In the genomic region with DNA sequence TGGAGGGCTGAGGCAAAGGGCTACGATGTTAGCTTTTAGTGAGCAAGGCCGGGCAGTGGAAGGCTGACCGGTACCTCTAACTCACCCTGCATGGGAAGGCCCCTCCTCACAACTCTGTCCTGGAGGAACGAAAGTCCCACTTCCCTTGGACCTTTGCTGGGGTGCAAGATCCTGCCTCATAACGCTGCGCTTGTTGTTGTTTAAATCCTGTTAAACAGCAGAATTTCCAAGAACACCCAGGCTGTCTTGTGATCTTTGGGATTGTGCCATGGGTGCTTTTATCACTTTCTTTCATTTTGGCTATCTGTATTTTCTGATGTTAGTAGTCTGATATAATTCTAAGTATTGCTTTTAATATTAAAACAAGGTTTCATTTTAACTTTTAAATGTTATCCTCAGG, we compare ENCODE assay signal across 19 cellular contexts.
DNase-seq lines count a peak whose midpoint lies in the region; ATAC-seq, FAIRE-seq and TF ChIP-seq lines count a peak whose summit lies in the region.
"Had no signal": no experiment of that assay in that cellular context is flagged by ENCODE, and none has a peak within 500 bp of the region (broad histone marks: within the 10 kb centered on the region; RNA-seq: fewer than 3 reads in every experiment).

No MANE protein-coding gene starts in this region.

- DNase-seq in HT1080 (ENCODE audit: low read depth) (peak; percentile 11), cardiac fibroblast (ENCODE audit: low read depth in 2 of 2) (peak; percentile 48 to 50), kidney (no peak), neural progenitor cell (ENCODE audit: low spot score) (no peak), NCI-H69 (lab: John Stamatoyannopoulos, UW) (no peak), erythroblast (lab: John Stamatoyannopoulos, UW) (no peak)
- DNase-seq: activated CD8-positive, alpha-beta memory T cell treated with anti-CD3 and anti-CD28 coated beads, Interleukin-2, amount 10 ng/mL, durations not matched to agents 7 days and 5 days; activated naive CD4-positive, alpha-beta T cell treated with anti-CD3 and anti-CD28 coated beads, Interleukin-2, amount 10 ng/mL, durations not matched to agents 7 days and 5 days; DMS79; NCI-H1436 treated with DMSO at 0.1 percent for 48 hours; psoas muscle; stimulated activated CD4-positive, alpha-beta T cell treated with anti-CD3 and anti-CD28 coated beads, Interleukin-4, amount 100 ng/mL, for 24 hours had no signal

- intact Hi-C loops in kidney (cut with DNase I): no loop called here

- ATAC-seq in GM19328 (IDR thresholded peaks at IDR 0.05; ENCODE audit: unreplicated experiment): no peak
- ATAC-seq: activated CD8-positive, alpha-beta memory T cell treated with anti-CD3 and anti-CD28 coated beads, Interleukin-2, amount 10 ng/mL, durations not matched to agents 7 days and 5 days; K562; stimulated activated effector memory CD8-positive, alpha-beta T cell treated with anti-CD3 and anti-CD28 coated beads, Interleukin-12 subunit alpha, Interleukin-12 subunit beta, amount 100 ng/mL, for 72 hours had no signal

- no peak for TF ChIP-seq CTCF in cardiac fibroblast (IDR thresholded peaks at IDR 0.05; ENCODE audit: low read depth, low read length)
- no peak for TF ChIP-seq CTCF in kidney (IDR thresholded peaks at IDR 0.05; ENCODE audit: borderline replicate concordance, extremely low read depth, insufficient read depth)
- no peak for TF ChIP-seq CTCF in neural progenitor cell (IDR thresholded peaks at IDR 0.05)

- H3K27ac ChIP-seq in kidney (ENCODE audit: low read depth in 2 of 2, low read length in 2 of 2) (peak overlapping the region; percentile 45 to 79), subcutaneous abdominal adipose tissue (ENCODE audit: low read depth, low read length) (peak overlapping the region; percentile 45), neural progenitor cell (no peak overlapping the region)
- H3K27ac ChIP-seq: BLaER1 treated with 17β-estradiol and CSF1 and Interleukin-3, amounts not matched to agents 10 nM and 100 nM had no signal

- no peak overlapping the region for H3K4me2 ChIP-seq in neural progenitor cell
- H3K4me2 ChIP-seq: BLaER1 treated with 17β-estradiol and CSF1 and Interleukin-3, amounts not matched to agents 10 nM and 100 nM had no signal

- H3K9me3 ChIP-seq in kidney (ENCODE audit: control insufficient read depth in 1 of 2, low read length in 2 of 2) (no peaks in the 10 kb centered on the region), subcutaneous abdominal adipose tissue (ENCODE audit: control insufficient read depth in 5 of 5, low read length in 5 of 5) (no peaks in the 10 kb centered on the region), neural progenitor cell (ENCODE audit: low read depth) (no peaks in the 10 kb centered on the region)
- H3K9me3 ChIP-seq: BLaER1 treated with 17β-estradiol and CSF1 and Interleukin-3, amounts not matched to agents 10 nM and 100 nM; mucosa of descending colon; psoas muscle had no signal

- H3K4me3 Mint-ChIP-seq in neural progenitor cell: no peak overlapping the region
- H3K4me3 Mint-ChIP-seq: activated CD8-positive, alpha-beta memory T cell treated with anti-CD3 and anti-CD28 coated beads, Interleukin-2, amount 10 ng/mL, durations not matched to agents 7 days and 5 days; activated naive CD4-positive, alpha-beta T cell treated with anti-CD3 and anti-CD28 coated beads, Interleukin-2, amount 10 ng/mL, durations not matched to agents 7 days and 5 days; stimulated activated effector memory CD8-positive, alpha-beta T cell treated with anti-CD3 and anti-CD28 coated beads, Interleukin-12 subunit alpha, Interleukin-12 subunit beta, amount 100 ng/mL, for 72 hours had no signal

- no peaks in the 10 kb centered on the region for H3K36me3 ChIP-seq in kidney (ENCODE audit: control insufficient read depth in 1 of 2, insufficient read depth in 2 of 2, low read length in 2 of 2)
- H3K36me3 ChIP-seq in subcutaneous abdominal adipose tissue (ENCODE audit: control insufficient read depth in 5 of 5, insufficient read depth in 5 of 5, low read length in 5 of 5): no peaks in the 10 kb centered on the region
- H3K36me3 ChIP-seq in neural progenitor cell: no peaks in the 10 kb centered on the region
- H3K36me3 ChIP-seq: BLaER1 treated with 17β-estradiol and CSF1 and Interleukin-3, amounts not matched to agents 10 nM and 100 nM had no signal

- no peak for TF ChIP-seq POLR2A in erythroblast (IDR thresholded peaks at IDR 0.05; ENCODE audit: low read length)

- H3K9me3 Mint-ChIP-seq in neural progenitor cell: no peaks in the 10 kb centered on the region
- H3K9me3 Mint-ChIP-seq: activated naive CD4-positive, alpha-beta T cell treated with anti-CD3 and anti-CD28 coated beads, Interleukin-2, amount 10 ng/mL, durations not matched to agents 7 days and 5 days; stimulated activated effector memory CD8-positive, alpha-beta T cell treated with anti-CD3 and anti-CD28 coated beads, Interleukin-12 subunit alpha, Interleukin-12 subunit beta, amount 100 ng/mL, for 72 hours had no signal

- FAIRE-seq in kidney (lab: Jason Lieb, UNC): no peak
- FAIRE-seq: K562, TTC549 had no signal

- H3K4me3 ChIP-seq in cardiac fibroblast (replicated peaks in 1 of 2; ENCODE audit: low read depth in 2 of 2, low read length in 2 of 2): no peak overlapping the region
- peak overlapping the region; percentile 26 to 28 for H3K4me3 ChIP-seq in kidney (ENCODE audit: low read length in 2 of 2)
- H3K4me3 ChIP-seq in subcutaneous abdominal adipose tissue (ENCODE audit: low read depth in 1 of 5, low read length in 5 of 5): peak overlapping the region in 4 of 5 donors; percentile 12 to 30 (median 22)
- no peak overlapping the region for H3K4me3 ChIP-seq in neural progenitor cell
- H3K4me3 ChIP-seq: BLaER1 treated with 17β-estradiol and CSF1 and Interleukin-3, amounts not matched to agents 10 nM and 100 nM; K562; mucosa of descending colon; psoas muscle had no signal

- peaks cover 11 to 23% of the 10 kb centered on the region in 2 donors for H3K4me1 ChIP-seq in kidney (ENCODE audit: control insufficient read depth in 1 of 2, insufficient read depth in 1 of 2, low read depth in 1 of 2, low read length in 2 of 2)
- H3K4me1 ChIP-seq in subcutaneous abdominal adipose tissue (ENCODE audit: control insufficient read depth in 5 of 5, insufficient read depth in 5 of 5, low read length in 5 of 5): peaks cover 8 to 22% (median 20%) of the 10 kb centered on the region in 5 donors
- peaks cover 15% of the 10 kb centered on the region for H3K4me1 ChIP-seq in neural progenitor cell

- no peaks in the 10 kb centered on the region for H4K20me1 ChIP-seq in neural progenitor cell (ENCODE audit: low read depth)
- H4K20me1 ChIP-seq: BLaER1 treated with 17β-estradiol and CSF1 and Interleukin-3, amounts not matched to agents 10 nM and 100 nM had no signal

- peaks cover 3% of the 10 kb centered on the region for H3K27me3 Mint-ChIP-seq in neural progenitor cell (ENCODE audit: insufficient read depth, low read depth)

- no peaks in the 10 kb centered on the region for H3K36me3 Mint-ChIP-seq in neural progenitor cell
- H3K36me3 Mint-ChIP-seq: activated CD8-positive, alpha-beta memory T cell treated with anti-CD3 and anti-CD28 coated beads, Interleukin-2, amount 10 ng/mL, durations not matched to agents 7 days and 5 days; activated naive CD4-positive, alpha-beta T cell treated with anti-CD3 and anti-CD28 coated beads, Interleukin-2, amount 10 ng/mL, durations not matched to agents 7 days and 5 days; stimulated activated effector memory CD8-positive, alpha-beta T cell treated with anti-CD3 and anti-CD28 coated beads, Interleukin-12 subunit alpha, Interleukin-12 subunit beta, amount 100 ng/mL, for 72 hours had no signal

- no peaks in the 10 kb centered on the region for H3F3A ChIP-seq in neural progenitor cell (ENCODE audit: low read depth)

- H3K9ac ChIP-seq in kidney (ENCODE audit: low read length in 2 of 2) (no peak overlapping the region), subcutaneous abdominal adipose tissue (ENCODE audit: low read length in 5 of 5) (peak overlapping the region in 1 of 5 donors; percentile 24), neural progenitor cell (no peak overlapping the region)
- H3K9ac ChIP-seq: BLaER1 treated with 17β-estradiol and CSF1 and Interleukin-3, amounts not matched to agents 10 nM and 100 nM had no signal

- H3K27me3 ChIP-seq in subcutaneous abdominal adipose tissue (ENCODE audit: control insufficient read depth in 5 of 5, insufficient read depth in 4 of 5, low read length in 5 of 5) (no peaks in the 10 kb centered on the region), neural progenitor cell (no peaks in the 10 kb centered on the region)
- H3K27me3 ChIP-seq: BLaER1 treated with 17β-estradiol and CSF1 and Interleukin-3, amounts not matched to agents 10 nM and 100 nM had no signal

- no peak overlapping the region for H2AFZ ChIP-seq in neural progenitor cell (replicated peaks)

- peaks cover 11% of the 10 kb centered on the region for H3K4me1 Mint-ChIP-seq in neural progenitor cell
- H3K4me1 Mint-ChIP-seq: activated CD8-positive, alpha-beta memory T cell treated with anti-CD3 and anti-CD28 coated beads, Interleukin-2, amount 10 ng/mL, durations not matched to agents 7 days and 5 days; activated naive CD4-positive, alpha-beta T cell treated with anti-CD3 and anti-CD28 coated beads, Interleukin-2, amount 10 ng/mL, durations not matched to agents 7 days and 5 days; stimulated activated effector memory CD8-positive, alpha-beta T cell treated with anti-CD3 and anti-CD28 coated beads, Interleukin-12 subunit alpha, Interleukin-12 subunit beta, amount 100 ng/mL, for 72 hours had no signal

- H3K79me2 ChIP-seq in neural progenitor cell (ENCODE audit: low read depth): no peaks in the 10 kb centered on the region

- no peak overlapping the region for H3K27ac Mint-ChIP-seq in neural progenitor cell
- H3K27ac Mint-ChIP-seq: activated CD8-positive, alpha-beta memory T cell treated with anti-CD3 and anti-CD28 coated beads, Interleukin-2, amount 10 ng/mL, durations not matched to agents 7 days and 5 days; activated naive CD4-positive, alpha-beta T cell treated with anti-CD3 and anti-CD28 coated beads, Interleukin-2, amount 10 ng/mL, durations not matched to agents 7 days and 5 days; stimulated activated effector memory CD8-positive, alpha-beta T cell treated with anti-CD3 and anti-CD28 coated beads, Interleukin-12 subunit alpha, Interleukin-12 subunit beta, amount 100 ng/mL, for 72 hours had no signal

Comparison
In these comparisons a context has a peak if more than half of its experiments do, and no peak if none do; other contexts are left out.
1. DNase-seq: peak in HT1080 (single experiment) and cardiac fibroblast (2 of 2); none in kidney (single experiment), neural progenitor cell (single experiment), NCI-H69 (single experiment) and erythroblast (0 of 2).
2. H3K4me3 ChIP-seq: peak in kidney (2 of 2) and subcutaneous abdominal adipose tissue (4 of 5); none in cardiac fibroblast (0 of 2) and neural progenitor cell (single experiment).